ENCODE assay signal across 11 cellular contexts in the genomic region with DNA sequence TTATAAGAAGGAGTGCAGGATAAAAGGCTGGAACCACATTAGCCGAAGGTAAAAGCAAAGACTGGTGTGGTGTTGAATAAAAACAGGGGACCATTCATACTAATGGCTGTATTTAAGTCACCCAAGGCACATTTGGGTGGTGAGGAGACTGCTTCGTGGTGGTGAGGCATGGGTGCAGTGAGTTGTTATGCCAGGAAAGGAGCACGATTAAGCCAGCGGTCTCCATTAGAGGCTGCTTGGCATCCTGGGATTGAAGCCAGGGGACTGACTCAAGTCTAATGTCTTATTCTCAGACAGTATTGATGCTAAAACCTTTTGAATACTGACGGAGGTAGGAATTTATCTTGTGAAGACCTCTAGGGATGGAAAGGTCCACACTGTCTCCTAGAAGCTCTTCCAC. TPM values are rescaled to one million over a fixed set of nuclear protein-coding genes. Genes with fewer than 3 reads are reported as not detected.
DNase-seq lines count a peak whose midpoint lies in the region; ATAC-seq and TF ChIP-seq lines count a peak whose summit lies in the region.
"Had no signal": no experiment of that assay in that cellular context is flagged by ENCODE, and none has a peak within 500 bp of the region (broad histone marks: within the 10 kb centered on the region; RNA-seq: fewer than 3 reads in every experiment).

No MANE protein-coding gene starts in this region.

- CTCF ChIA-PET in Caco-2 (lab: Charles Lee): no interaction called here

- H3K9me3 ChIP-seq in muscle layer of colon (ENCODE audit: low read length): no peaks in the 10 kb centered on the region
- H3K9me3 ChIP-seq in Caco-2: no peaks in the 10 kb centered on the region

- H3K4me1 ChIP-seq in muscle layer of colon (ENCODE audit: insufficient read depth, low read length): peaks cover 26% of the 10 kb centered on the region
- peaks cover 14% of the 10 kb centered on the region for H3K4me1 ChIP-seq in Caco-2

- peak; percentile 3 for ATAC-seq in GM21526 (IDR thresholded peaks at IDR 0.05; ENCODE audit: low FRiP score, unreplicated experiment)
- ATAC-seq in activated naive CD8-positive, alpha-beta T cell treated with anti-CD3 and anti-CD28 coated beads, Interleukin-2, amount 50 U/mL, for 24 hours: no peak

- H3K9ac ChIP-seq in muscle layer of colon (ENCODE audit: low read length): peak overlapping the region; percentile 17

- H3K27ac Mint-ChIP-seq in activated naive CD8-positive, alpha-beta T cell treated with anti-CD3 and anti-CD28 coated beads, Interleukin-2, amount 50 U/mL, for 24 hours: peak overlapping the region; percentile 74
- H3K27ac Mint-ChIP-seq in Caco-2 (ENCODE audit: unreplicated experiment): no peak overlapping the region

- peaks cover 10% of the 10 kb centered on the region for H3K36me3 Mint-ChIP-seq in activated naive CD8-positive, alpha-beta T cell treated with anti-CD3 and anti-CD28 coated beads, Interleukin-2, amount 50 U/mL, for 24 hours (ENCODE audit: low read depth)
- peaks cover 22% of the 10 kb centered on the region for H3K36me3 Mint-ChIP-seq in Caco-2 (ENCODE audit: insufficient read depth, unreplicated experiment)

- TF ChIP-seq CTCF in 22Rv1 (IDR thresholded peaks at IDR 0.05): no peak
- no peak for TF ChIP-seq CTCF in Caco-2 (IDR thresholded peaks at IDR 0.05; ENCODE audit: insufficient read depth in 1 of 2, low read depth in 1 of 2, low read length in 1 of 2, severe bottlenecking in 1 of 2, unreplicated experiment in 1 of 2)

- POLR2A ChIA-PET in Caco-2 (lab: Charles Lee): no interaction called here

- H3K9me3 Mint-ChIP-seq in activated naive CD8-positive, alpha-beta T cell treated with anti-CD3 and anti-CD28 coated beads, Interleukin-2, amount 50 U/mL, for 24 hours: no peaks in the 10 kb centered on the region
- H3K9me3 Mint-ChIP-seq in Caco-2 (ENCODE audit: unreplicated experiment): no peaks in the 10 kb centered on the region

- no peaks in the 10 kb centered on the region for H3K27me3 Mint-ChIP-seq in activated naive CD8-positive, alpha-beta T cell treated with anti-CD3 and anti-CD28 coated beads, Interleukin-2, amount 50 U/mL, for 24 hours
- H3K27me3 Mint-ChIP-seq in Caco-2 (ENCODE audit: insufficient read depth, unreplicated experiment): no peaks in the 10 kb centered on the region

- intact Hi-C loops in Caco-2 (cut with micrococcal nuclease; ENCODE audit: unreplicated experiment): no loop called here

- H3K4me3 ChIP-seq in muscle layer of colon (ENCODE audit: low read depth in 1 of 2, low read length in 2 of 2) (peak overlapping the region in 1 of 2 donors; percentile 49), Caco-2 (ENCODE audit: low read depth, low read length) (no peak overlapping the region)

- H3K36me3 ChIP-seq in muscle layer of colon (ENCODE audit: insufficient read depth, low read length): no peaks in the 10 kb centered on the region
- H3K36me3 ChIP-seq in Caco-2 (ENCODE audit: control insufficient read depth, insufficient read depth, low read length): no peaks in the 10 kb centered on the region

- H3K4me3 Mint-ChIP-seq in activated naive CD8-positive, alpha-beta T cell treated with anti-CD3 and anti-CD28 coated beads, Interleukin-2, amount 50 U/mL, for 24 hours: peak overlapping the region; percentile 73
- no peak overlapping the region for H3K4me3 Mint-ChIP-seq in Caco-2 (ENCODE audit: unreplicated experiment)

- H3K27ac ChIP-seq in 22Rv1 (0 out of 2 replicates have a peak overlapping the region, but pooled peaks have one; percentile 2), muscle layer of colon (ENCODE audit: low read depth, low read length) (no peak overlapping the region)

- H3K4me1 Mint-ChIP-seq in activated naive CD8-positive, alpha-beta T cell treated with anti-CD3 and anti-CD28 coated beads, Interleukin-2, amount 50 U/mL, for 24 hours: peaks cover 25% of the 10 kb centered on the region
- peaks cover 12% of the 10 kb centered on the region for H3K4me1 Mint-ChIP-seq in Caco-2 (ENCODE audit: low read depth, unreplicated experiment)

- BruUV-seq in Caco-2 (replicated peaks; lab: Mats Ljungman, UMichigan): no TSS peak

- H3K27me3 ChIP-seq in muscle layer of colon (ENCODE audit: control insufficient read depth in 1 of 2, insufficient read depth in 2 of 2, low read length in 2 of 2) (no peaks in the 10 kb centered on the region), Caco-2 (replicated peaks; ENCODE audit: control insufficient read depth, insufficient read depth, low read length) (no peaks in the 10 kb centered on the region)

- DNase-seq in activated naive CD8-positive, alpha-beta T cell treated with anti-CD3 and anti-CD28 coated beads, Interleukin-2, amount 50 U/mL, for 24 hours: no peak
- DNase-seq in activated gamma-delta T cell (lab: John Stamatoyannopoulos, UW): no peak
- no peak for DNase-seq in Caco-2
- DNase-seq in DMS79 (lab: John Stamatoyannopoulos, UW): no peak
- DNase-seq in NCI-H510A (lab: John Stamatoyannopoulos, UW): no peak
- DNase-seq: DMS79 treated with DMSO at 0.1 percent for 48 hours; glutamatergic neuron; stimulated activated CD4-positive, alpha-beta T cell treated with anti-CD3 and anti-CD28 coated beads, Interleukin-2, amount 100 ng/mL, for 48 hours had no signal

RNA-seq across cellular contexts. Expression of a gene that starts 21.9 kb away (rescaled TPM):
- total RNA-seq in Caco-2 (2022): 33.5 and 41.0 TPM in 2 replicates
